ENCODE assay signal across 9 cellular contexts in genomic region chr2:137910641-137911040, GRCh38. TPM values are rescaled to one million over a fixed set of nuclear protein-coding genes. Genes with fewer than 3 reads are reported as not detected.
DNase-seq lines count a peak whose midpoint lies in the region; ATAC-seq, FAIRE-seq and TF ChIP-seq lines count a peak whose summit lies in the region.
"Had no signal": no experiment of that assay in that cellular context is flagged by ENCODE, and none has a peak within 500 bp of the region (broad histone marks: within the 10 kb centered on the region; RNA-seq: fewer than 3 reads in every experiment).

No MANE protein-coding gene starts in this region.

- H3K36me3 Mint-ChIP-seq in activated CD8-positive, alpha-beta memory T cell treated with anti-CD3 and anti-CD28 coated beads, Interleukin-2, amount 10 ng/mL, durations not matched to agents 7 days and 5 days: no peaks in the 10 kb centered on the region
- no peaks in the 10 kb centered on the region for H3K36me3 Mint-ChIP-seq in activated naive CD8-positive, alpha-beta T cell treated with anti-CD3 and anti-CD28 coated beads for 36 hours

- peak; percentile 74 for TF ChIP-seq RAD21 in IMR-90 (IDR thresholded peaks at IDR 0.05; ENCODE audit: low read length)
- peak; percentile 62 for TF ChIP-seq RAD21 in GM12878 (IDR thresholded peaks at IDR 0.05; ENCODE audit: insufficient read depth, low read depth, low read length)

- no peaks in the 10 kb centered on the region for H3K9me3 Mint-ChIP-seq in activated CD8-positive, alpha-beta memory T cell treated with anti-CD3 and anti-CD28 coated beads, Interleukin-2, amount 10 ng/mL, durations not matched to agents 7 days and 5 days (ENCODE audit: low read depth)
- H3K9me3 Mint-ChIP-seq in activated naive CD8-positive, alpha-beta T cell treated with anti-CD3 and anti-CD28 coated beads for 36 hours: no peaks in the 10 kb centered on the region

- H3K36me3 ChIP-seq in BE2C (no peaks in the 10 kb centered on the region), IMR-90 (ENCODE audit: control insufficient read depth, insufficient read depth, low read length) (no peaks in the 10 kb centered on the region), GM12878 (ENCODE audit: control insufficient read depth in 2 of 2, insufficient read depth in 2 of 2, low read length in 1 of 2) (no peaks in the 10 kb centered on the region), mesenchymal stem cell (ENCODE audit: control insufficient read depth in 1 of 2, insufficient read depth in 2 of 2, low read depth in 1 of 2, low read length in 2 of 2) (no peaks in the 10 kb centered on the region)

- H3K9me1 ChIP-seq in IMR-90 (ENCODE audit: insufficient read depth, low read length): no peaks in the 10 kb centered on the region

- H3K18ac ChIP-seq in IMR-90 (ENCODE audit: low read depth, low read length) (no peak overlapping the region), mesenchymal stem cell (ENCODE audit: low read depth in 1 of 2, low read length in 2 of 2) (no peak overlapping the region)

- no peak overlapping the region for H3K4ac ChIP-seq in IMR-90 (ENCODE audit: low read depth, low read length)
- no peak overlapping the region for H3K4ac ChIP-seq in mesenchymal stem cell (ENCODE audit: low read depth in 1 of 2, low read length in 2 of 2)

- H2AK9ac ChIP-seq in IMR-90 (replicated peaks; ENCODE audit: low read depth, low read length, poor library complexity): no peak overlapping the region

- no peak overlapping the region for H4K5ac ChIP-seq in IMR-90 (ENCODE audit: low read depth, low read length)

- no peak for DNase-seq in BE2C
- DNase-seq in IMR-90: peak; percentile 20
- no peak for DNase-seq in GM12878 (ENCODE audit: low read depth, low spot score)
- DNase-seq in mesenchymal stem cell: peak; percentile 43
- no peak for DNase-seq in activated CD8-positive, alpha-beta memory T cell treated with anti-CD3 and anti-CD28 coated beads, Interleukin-2, amount 10 ng/mL, durations not matched to agents 7 days and 5 days
- no peak for DNase-seq in left lobe of liver (ENCODE audit: low spot score)
- no peak for DNase-seq in activated naive CD4-positive, alpha-beta T cell treated with anti-CD3 and anti-CD28 coated beads, Interleukin-2, amount 50 U/mL, for 16 hours
- DNase-seq in activated naive CD8-positive, alpha-beta T cell treated with anti-CD3 and anti-CD28 coated beads for 36 hours: no peak
- DNase-seq: activated effector memory CD4-positive, alpha-beta T cell treated with anti-CD3 and anti-CD28 coated beads, Interleukin-2, amount 50 U/mL, for 16 hours had no signal

- TF ChIP-seq CTCF in BE2C (IDR thresholded peaks at IDR 0.05; ENCODE audit: low read depth, low read length) (peak; percentile 34; the same call in 1 of the 2 replicates), IMR-90 (conservative IDR thresholded peaks at IDR 0.05; ENCODE audit: low read depth, low read length) (peak; percentile 74), GM12878 (IDR thresholded peaks at IDR 0.05 in 2 of 3, conservative IDR thresholded peaks at IDR 0.05 in 1 of 3; ENCODE audit: control insufficient read depth in 2 of 3, extremely low read depth in 1 of 3, insufficient read depth in 1 of 3, low read depth in 3 of 3, low read length in 3 of 3) (peak; percentile 28 to 53 (median 28); a peak in 4 of 6 replicates)

- no peak overlapping the region for H2BK20ac ChIP-seq in IMR-90 (ENCODE audit: low read depth, low read length)

- in situ Hi-C loops in IMR-90 (cut with MboI; ENCODE audit: low sequenced_read_pairs) (loop anchor here (10.0 to 25.0 kb wide), 3 partner anchors 184 to 877 kb away; partner anchors contain the start of gene NXPH2), GM12878 (cut with MboI) (loop anchor here (5.0 to 10.0 kb wide), 3 partner anchors 174 to 917 kb away; no protein-coding TSS in a partner anchor)

- H3K4me2 ChIP-seq in IMR-90 (ENCODE audit: low read depth, low read length): no peak overlapping the region
- no peak overlapping the region for H3K4me2 ChIP-seq in GM12878 (ENCODE audit: control insufficient read depth, insufficient read depth)
- H3K4me2 ChIP-seq in mesenchymal stem cell (ENCODE audit: low read length, poor library complexity, severe bottlenecking): no peak overlapping the region

- no peak overlapping the region for H2BK5ac ChIP-seq in IMR-90 (ENCODE audit: low read depth, low read length, poor library complexity, severe bottlenecking)
- H2BK5ac ChIP-seq in mesenchymal stem cell (ENCODE audit: low read depth, low read length, poor library complexity, severe bottlenecking): no peak overlapping the region

- no peaks in the 10 kb centered on the region for H3K4me1 Mint-ChIP-seq in activated CD8-positive, alpha-beta memory T cell treated with anti-CD3 and anti-CD28 coated beads, Interleukin-2, amount 10 ng/mL, durations not matched to agents 7 days and 5 days
- no peaks in the 10 kb centered on the region for H3K4me1 Mint-ChIP-seq in activated naive CD8-positive, alpha-beta T cell treated with anti-CD3 and anti-CD28 coated beads for 36 hours

- H2AFZ ChIP-seq in IMR-90 (replicated peaks; ENCODE audit: low read length, poor library complexity): no peak overlapping the region
- no peak overlapping the region for H2AFZ ChIP-seq in GM12878 (ENCODE audit: control insufficient read depth, low read depth, low read length)
- no peak overlapping the region for H2AFZ ChIP-seq in mesenchymal stem cell (ENCODE audit: low read depth, low read length)

- dilution Hi-C loops in IMR-90 (cut with HindIII; ENCODE audit: low sequenced_read_pairs, unreplicated experiment): no loop called here

- H3K79me2 ChIP-seq in GM12878 (ENCODE audit: control insufficient read depth, insufficient read depth, low read length): no peaks in the 10 kb centered on the region

- ATAC-seq in IMR-90 (ENCODE audit: low read depth): peak; percentile 42; the same call in 1 of the 2 replicates
- no peak for ATAC-seq in GM12878
- no peak for ATAC-seq in activated CD8-positive, alpha-beta memory T cell treated with anti-CD3 and anti-CD28 coated beads, Interleukin-2, amount 10 ng/mL, durations not matched to agents 7 days and 5 days
- no peak for ATAC-seq in left lobe of liver

- RAD21 ChIA-PET in GM12878 (lab: Charles Lee; ENCODE audit: unreplicated experiment): interaction anchor here (0.7 to 4.5 kb wide), 12 partner anchors 25 to 919 kb away, joined by 3 to 33 read pairs (median 6); no protein-coding TSS in a partner anchor

- POLR2A ChIA-PET in IMR-90 (lab: Charles Lee; ENCODE audit: unreplicated experiment): interaction anchor here (0.6 kb wide), 1 partner anchor 53 kb away, joined by 9 read pairs; no protein-coding TSS in a partner anchor
- POLR2A ChIA-PET in GM12878 (lab: Charles Lee): no interaction called here

- WGBS in IMR-90 (ENCODE audit: extremely low coverage in 2 of 2, insufficient read length in 1 of 2), 2 experiments: no CpG with 5 or more reads among the region's 4 CpGs
- 48% methylated on average over 4 of the region's 4 CpGs for WGBS in GM12878 (ENCODE audit: insufficient coverage, insufficient replicate concordance, low lambda C conversion rate, missing lambda C conversion rate)
- no CpG with 5 or more reads among the region's 4 CpGs for WGBS in mesenchymal stem cell

- no peak overlapping the region for H3K56ac ChIP-seq in IMR-90 (ENCODE audit: extremely low read depth, insufficient read depth, low read length)

- H3K4me3 Mint-ChIP-seq in activated CD8-positive, alpha-beta memory T cell treated with anti-CD3 and anti-CD28 coated beads, Interleukin-2, amount 10 ng/mL, durations not matched to agents 7 days and 5 days: no peak overlapping the region
- H3K4me3 Mint-ChIP-seq in activated naive CD8-positive, alpha-beta T cell treated with anti-CD3 and anti-CD28 coated beads for 36 hours: no peak overlapping the region

- H4K20me1 ChIP-seq in IMR-90 (ENCODE audit: insufficient read depth, low read length) (no peaks in the 10 kb centered on the region), GM12878 (ENCODE audit: control insufficient read depth, insufficient read depth) (no peaks in the 10 kb centered on the region)

- H4K91ac ChIP-seq in IMR-90 (ENCODE audit: insufficient read depth, low read depth, low read length): no peak overlapping the region
- no peak overlapping the region for H4K91ac ChIP-seq in mesenchymal stem cell (ENCODE audit: low read length)

- CTCF ChIA-PET in IMR-90 (lab: Yijun Ruan, JAX): interaction anchor here (0.6 to 1.6 kb wide), 4 partner anchors 179 to 916 kb away, joined by 3 to 6 read pairs (median 4); no protein-coding TSS in a partner anchor
- CTCF ChIA-PET in GM12878 (lab: Yijun Ruan, JAX): interaction anchor here (0.7 to 5.9 kb wide), 14 partner anchors 8 to 919 kb away, joined by 3 to 71 read pairs (median 8); no protein-coding TSS in a partner anchor
- CTCF ChIA-PET in activated CD8-positive, alpha-beta memory T cell treated with anti-CD3 and anti-CD28 coated beads, Interleukin-2, amount 10 ng/mL, durations not matched to agents 7 days and 5 days (lab: Charles Lee): no interaction called here

- H2BK15ac ChIP-seq in IMR-90 (ENCODE audit: low read depth, low read length) (no peak overlapping the region), mesenchymal stem cell (ENCODE audit: low read depth, poor library complexity, severe bottlenecking) (no peak overlapping the region)

- no peak overlapping the region for H3K4me3 ChIP-seq in BE2C (ENCODE audit: low read depth, low read length)
- no peak overlapping the region for H3K4me3 ChIP-seq in IMR-90 (ENCODE audit: insufficient read depth, low read depth, low read length)
- H3K4me3 ChIP-seq in GM12878: no peak overlapping the region
- H3K4me3 ChIP-seq in mesenchymal stem cell (ENCODE audit: insufficient read depth in 1 of 2, low read depth in 1 of 2, low read length in 2 of 2): no peak overlapping the region

- H2BK120ac ChIP-seq in IMR-90 (ENCODE audit: low read depth, low read length): no peak overlapping the region
- H2BK120ac ChIP-seq in mesenchymal stem cell (ENCODE audit: low read depth, low read length): no peak overlapping the region

- H3K27ac Mint-ChIP-seq in activated CD8-positive, alpha-beta memory T cell treated with anti-CD3 and anti-CD28 coated beads, Interleukin-2, amount 10 ng/mL, durations not matched to agents 7 days and 5 days: no peak overlapping the region
- no peak overlapping the region for H3K27ac Mint-ChIP-seq in activated naive CD8-positive, alpha-beta T cell treated with anti-CD3 and anti-CD28 coated beads for 36 hours

- H2AK5ac ChIP-seq in IMR-90 (ENCODE audit: low read depth, low read length): no peak overlapping the region
- no peak overlapping the region for H2AK5ac ChIP-seq in mesenchymal stem cell (ENCODE audit: low read length, severe bottlenecking)

- TF ChIP-seq POLR2A in IMR-90 (IDR thresholded peaks at IDR 0.05; ENCODE audit: low read depth, low read length): no peak
- TF ChIP-seq POLR2A in GM12878 (IDR thresholded peaks at IDR 0.05; ENCODE audit: low read depth, low read length): no peak

- H3K9me3 ChIP-seq in BE2C (no peaks in the 10 kb centered on the region), IMR-90 (ENCODE audit: control insufficient read depth, insufficient read depth, low read length) (no peaks in the 10 kb centered on the region), GM12878 (replicated peaks; ENCODE audit: control insufficient read depth, insufficient read depth, low read length) (no peaks in the 10 kb centered on the region), mesenchymal stem cell (ENCODE audit: control insufficient read depth, low read length) (no peaks in the 10 kb centered on the region)

- no peaks in the 10 kb centered on the region for H3K79me1 ChIP-seq in IMR-90 (ENCODE audit: low read depth in 1 of 2, low read length in 2 of 2)
- H3K79me1 ChIP-seq in mesenchymal stem cell (replicated peaks; ENCODE audit: low read length, poor library complexity, severe bottlenecking): no peaks in the 10 kb centered on the region

- FAIRE-seq in GM12878 (lab: Jason Lieb, UNC): no peak

- intact Hi-C loops in IMR-90 (cut with micrococcal nuclease) (loop anchor here (1.0 to 10.0 kb wide), 6 partner anchors 180 to 917 kb away; partner anchors contain the start of gene SPOPL), GM12878 (cut with micrococcal nuclease; ENCODE audit: unreplicated experiment) (loop anchor here (1.0 to 10.0 kb wide), 6 partner anchors 180 to 917 kb away; no protein-coding TSS in a partner anchor)

- H3K27me3 Mint-ChIP-seq in activated CD8-positive, alpha-beta memory T cell treated with anti-CD3 and anti-CD28 coated beads, Interleukin-2, amount 10 ng/mL, durations not matched to agents 7 days and 5 days: peaks cover 3% of the 10 kb centered on the region
- peaks cover 4% of the 10 kb centered on the region for H3K27me3 Mint-ChIP-seq in activated naive CD8-positive, alpha-beta T cell treated with anti-CD3 and anti-CD28 coated beads for 36 hours

- H3K27ac ChIP-seq in IMR-90 (ENCODE audit: insufficient read depth, low read length): no peak overlapping the region
- no peak overlapping the region for H3K27ac ChIP-seq in GM12878 (ENCODE audit: control insufficient read depth, insufficient read depth)
- no peak overlapping the region for H3K27ac ChIP-seq in mesenchymal stem cell (ENCODE audit: low read length, poor library complexity, severe bottlenecking)

- H3K14ac ChIP-seq in IMR-90 (replicated peaks; ENCODE audit: low read depth, low read length): no peak overlapping the region
- H3K14ac ChIP-seq in mesenchymal stem cell (ENCODE audit: low read length in 2 of 2): no peak overlapping the region

- H3K23ac ChIP-seq in IMR-90 (ENCODE audit: low read depth, low read length): no peak overlapping the region
- no peak overlapping the region for H3K23ac ChIP-seq in mesenchymal stem cell (ENCODE audit: low read length in 2 of 2)

- H3K27me3 ChIP-seq in BE2C (no peaks in the 10 kb centered on the region), IMR-90 (ENCODE audit: control insufficient read depth, insufficient read depth, low read length) (0 out of 2 replicates have a peak, but pooled peaks cover 2% of the 10 kb centered on the region), GM12878 (replicated peaks in 1 of 2; ENCODE audit: control insufficient read depth in 2 of 2, insufficient read depth in 2 of 2, low read length in 1 of 2) (no peaks in the 10 kb centered on the region; a peak in 1 of 4 replicates), mesenchymal stem cell (ENCODE audit: control insufficient read depth in 1 of 2, insufficient read depth in 1 of 2, low read length in 2 of 2) (no peaks in the 10 kb centered on the region)

- H3K9ac ChIP-seq in IMR-90 (ENCODE audit: low read depth, low read length) (no peak overlapping the region), GM12878 (ENCODE audit: control insufficient read depth, insufficient read depth, low read length) (no peak overlapping the region), mesenchymal stem cell (ENCODE audit: low read length) (no peak overlapping the region)

- BruUV-seq in IMR-90 (replicated peaks; lab: Mats Ljungman, UMichigan) (no TSS peak), GM12878 (replicated peaks; lab: Mats Ljungman, UMichigan) (no TSS peak)

- SMC1A ChIA-PET in GM12878 (lab: Charles Lee; ENCODE audit: uncharacterized antibody, unreplicated experiment): interaction anchor here (0.6 to 4.8 kb wide), 10 partner anchors 22 to 916 kb away, joined by 4 to 40 read pairs (median 8); no protein-coding TSS in a partner anchor

- no peaks in the 10 kb centered on the region for H3K4me1 ChIP-seq in BE2C
- no peaks in the 10 kb centered on the region for H3K4me1 ChIP-seq in IMR-90 (ENCODE audit: control insufficient read depth, insufficient read depth, low read length)
- no peaks in the 10 kb centered on the region for H3K4me1 ChIP-seq in GM12878 (ENCODE audit: control insufficient read depth, insufficient read depth, low read length)
- H3K4me1 ChIP-seq in mesenchymal stem cell (ENCODE audit: control insufficient read depth, insufficient read depth, low read depth, low read length): no peaks in the 10 kb centered on the region

- TF ChIP-seq EP300 in GM12878 (IDR thresholded peaks at IDR 0.05; ENCODE audit: borderline replicate concordance in 1 of 2, control insufficient read depth in 1 of 2, low read depth in 2 of 2, low read length in 2 of 2): no peak

- H2BK12ac ChIP-seq in mesenchymal stem cell (ENCODE audit: low read length in 2 of 2): no peak overlapping the region

- no peak overlapping the region for H4K8ac ChIP-seq in IMR-90 (ENCODE audit: low read depth in 2 of 2, low read length in 2 of 2)
- H4K8ac ChIP-seq in mesenchymal stem cell (ENCODE audit: low read length): no peak overlapping the region

RNA-seq across cellular contexts. Expression of gene HNMT, which starts 53.6 kb away (rescaled TPM):
- polyA plus RNA-seq in BE2C (2012; ENCODE audit: insufficient read depth, insufficient read length, low read depth): 0.96 TPM
- 12.2 and 14.2 TPM in 2 replicates for total RNA-seq in IMR-90 (2012; rRNA removed)
- 6.3 and 6.4 TPM in 2 replicates for polyA plus RNA-seq in IMR-90 (2012; rRNA removed)
- polyA plus RNA-seq in IMR-90 (2012; cell fraction: cytosol; rRNA removed): 2.7 and 2.8 TPM in 2 replicates
- 0.25 and 5.2 TPM in 2 replicates for polyA plus RNA-seq in IMR-90 (2012; cell fraction: nucleus; rRNA removed; ENCODE audit: low replicate concordance)
- total RNA-seq in GM12878 (2013; cell fraction: nucleolus; rRNA removed): not detected in 2 replicates
- not detected in 2 replicates for total RNA-seq in GM12878 (2014; rRNA removed)
- not detected in 2 replicates for total RNA-seq in GM12878 (2014; rRNA removed; fragmentation: Illumina TruSeq; extraction: Trizol)
- total RNA-seq in GM12878 (2021): 0.43 TPM in 1 of 2 replicates, not detected in the other
- not detected for polyA plus RNA-seq in GM12878 (2011; ENCODE audit: low read depth)
- polyA plus RNA-seq in GM12878 (2011; rRNA removed): not detected in 2 replicates
- polyA plus RNA-seq in GM12878 (2011; cell fraction: cytosol; rRNA removed): not detected in 2 replicates
- polyA plus RNA-seq in GM12878 (2011; cell fraction: nucleus; rRNA removed): not detected in 2 replicates
- not detected in 2 replicates for polyA plus RNA-seq in GM12878 (2012)
- not detected in 2 replicates for polyA plus RNA-seq in GM12878 (2014; fragmentation: Illumina TruSeq; extraction: Trizol)
- polyA plus RNA-seq in GM12878 (2014; fragmentation: Nextera tagmentation; extraction: Ambion mirVana): not detected
- polyA plus RNA-seq in GM12878 (2014; rRNA removed): not detected in 2 replicates
- not detected for polyA plus RNA-seq in GM12878 (2016; fragmentation: Nextera tagmentation; extraction: Ambion mirVana)
- not detected in 2 replicates for polyA minus RNA-seq in GM12878 (2011; rRNA and poly(A)+ RNA removed)
- polyA minus RNA-seq in GM12878 (2011; cell fraction: cytosol; rRNA and poly(A)+ RNA removed): not detected in 2 replicates
- polyA minus RNA-seq in GM12878 (2011; cell fraction: nucleus; rRNA and poly(A)+ RNA removed): not detected in 2 replicates
- polyA plus RNA-seq in mesenchymal stem cell (2013, experiment 1 of 2): 69.7 TPM
- polyA plus RNA-seq in mesenchymal stem cell (2013, experiment 2 of 2): 69.8 TPM
- not detected for total RNA-seq in activated CD8-positive, alpha-beta memory T cell treated with anti-CD3 and anti-CD28 coated beads, Interleukin-2, amount 10 ng/mL, durations not matched to agents 7 days and 5 days
- total RNA-seq in left lobe of liver: 46.2 TPM
- not detected for total RNA-seq in activated naive CD8-positive, alpha-beta T cell treated with anti-CD3 and anti-CD28 coated beads for 36 hours

Comparison
In these comparisons a context has a peak if more than half of its experiments do, and no peak if none do; other contexts are left out.
1. DNase-seq: peak in IMR-90 (single experiment) and mesenchymal stem cell (single experiment); none in BE2C (single experiment), GM12878 (single experiment), activated CD8-positive, alpha-beta memory T cell treated with anti-CD3 and anti-CD28 coated beads, Interleukin-2, amount 10 ng/mL, durations not matched to agents 7 days and 5 days (single experiment), left lobe of liver (single experiment), activated naive CD4-positive, alpha-beta T cell treated with anti-CD3 and anti-CD28 coated beads, Interleukin-2, amount 50 U/mL, for 16 hours (single experiment) and activated naive CD8-positive, alpha-beta T cell treated with anti-CD3 and anti-CD28 coated beads for 36 hours (single experiment).
2. Peak in every context shown above with its lines, with median percentiles within 50 percentile points of each other: CTCF ChIP-seq.